Comparison of ENCODE assay signal across 8 cellular contexts in the genomic region with DNA sequence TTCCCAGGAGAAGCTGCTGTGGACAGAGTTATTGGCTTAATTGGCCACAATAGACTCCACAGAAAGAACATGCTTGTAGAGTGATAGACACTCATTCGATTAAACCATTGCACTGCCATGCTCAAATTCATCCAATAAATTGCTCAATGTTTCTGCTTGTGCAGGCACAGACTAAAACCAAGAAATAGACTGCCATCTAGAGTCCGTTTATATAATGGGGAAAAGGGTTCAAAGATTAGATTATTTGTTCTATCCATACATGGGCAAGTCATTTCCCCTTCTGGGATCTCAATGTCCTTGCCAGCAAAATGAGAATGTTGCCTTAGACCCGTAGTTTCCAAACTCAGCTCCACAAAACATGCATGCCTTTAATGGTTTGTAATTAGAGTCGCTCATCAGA. TPM values are rescaled to one million over a fixed set of nuclear protein-coding genes. Genes with fewer than 3 reads are reported as not detected.
DNase-seq lines count a peak whose midpoint lies in the region; ATAC-seq and TF ChIP-seq lines count a peak whose summit lies in the region.

No MANE protein-coding gene starts in this region.

- no peaks in the 10 kb centered on the region for H3K36me3 ChIP-seq in right atrium auricular region

- TF ChIP-seq CTCF in right atrium auricular region (IDR thresholded peaks at IDR 0.05) (peak in 1 of 2 donors; percentile 58), cardiac fibroblast (IDR thresholded peaks at IDR 0.05; ENCODE audit: low read depth, low read length) (peak; percentile 39)

- H3K4me3 ChIP-seq in right atrium auricular region (no peak overlapping the region), cardiac fibroblast (replicated peaks in 1 of 2; ENCODE audit: low read depth in 2 of 2, low read length in 2 of 2) (no peak overlapping the region)

- no peaks in the 10 kb centered on the region for H3K9me3 ChIP-seq in right atrium auricular region

- H3K27me3 ChIP-seq in right atrium auricular region = no peaks in the 10 kb centered on the region

- peak; percentile 52 for ATAC-seq in Right ventricle myocardium superior (ENCODE audit: poor library complexity)
- ATAC-seq in HG02938 (IDR thresholded peaks at IDR 0.05; ENCODE audit: unreplicated experiment) = no peak
- no peak for ATAC-seq in GM21737 (IDR thresholded peaks at IDR 0.05; ENCODE audit: unreplicated experiment)
- no peak for ATAC-seq in HG03097 (IDR thresholded peaks at IDR 0.05; ENCODE audit: low FRiP score, unreplicated experiment)

- H3K4me1 ChIP-seq in right atrium auricular region = peaks cover 0 to 4% of the 10 kb centered on the region in 2 donors

- no peak for DNase-seq in Right ventricle myocardium superior
- no peak for DNase-seq in right atrium auricular region (ENCODE audit: low spot score)
- DNase-seq in NCI-H460 (ENCODE audit: extremely low read depth, low read depth) = peak; percentile 42
- peak; percentile 72 to 76 for DNase-seq in cardiac fibroblast (ENCODE audit: low read depth in 2 of 2)
- peak; percentile 40 for DNase-seq in myocyte (ENCODE audit: low read depth)

- H3K27ac ChIP-seq in right atrium auricular region = peak overlapping the region in 1 of 2 donors; percentile 67

- intact Hi-C loops in Right ventricle myocardium superior (cut with DNase I) = no loop called here

RNA-seq across cellular contexts. Expression of a gene that starts 8.7 kb away (rescaled TPM):
- total RNA-seq in Right ventricle myocardium superior (4.6 TPM), right atrium auricular region (1 to 10 TPM; 4.9 to 6.8 TPM), myocyte (0.31 and 4.7 TPM in 2 replicates)
- 3.2 and 4.1 TPM in 2 replicates for total RNA-seq in NCI-H460 (2014; rRNA removed; shearing (Covaris generic))
- polyA plus RNA-seq in NCI-H460 (2014; cell fraction: nucleus; rRNA removed) = 1.9 and 2.6 TPM in 2 replicates
- 3.1 TPM for polyA plus RNA-seq in myocyte (2012)

RNA-seq across cellular contexts. Expression of a gene that starts 22.9 kb away (rescaled TPM):
- total RNA-seq in Right ventricle myocardium superior (14.2 TPM), right atrium auricular region (10 to 100 TPM in 1 of 2 donors, 1 to 10 TPM in 1; 8.2 to 13.8 TPM), myocyte (12.1 and 20.9 TPM in 2 replicates)
- total RNA-seq in NCI-H460 (2014; rRNA removed; shearing (Covaris generic)) = 0.07 TPM in 1 of 2 replicates, not detected in the other
- polyA plus RNA-seq in NCI-H460 (2014; cell fraction: nucleus; rRNA removed) = 0.31 TPM in 1 of 2 replicates, not detected in the other
- 17.0 TPM for polyA plus RNA-seq in myocyte (2012)

RNA-seq across cellular contexts. Expression of a gene that starts 32.7 kb away (rescaled TPM):
- total RNA-seq in Right ventricle myocardium superior = 253 TPM
- total RNA-seq in right atrium auricular region = 100 to 1,000 TPM; 177 to 187 TPM
- 42.8 and 44.0 TPM in 2 replicates for total RNA-seq in NCI-H460 (2014; rRNA removed; shearing (Covaris generic))
- polyA plus RNA-seq in NCI-H460 (2014; cell fraction: nucleus; rRNA removed) = 48.9 and 50.7 TPM in 2 replicates
- total RNA-seq in myocyte = 152 and 179 TPM in 2 replicates
- polyA plus RNA-seq in myocyte (2012) = 302 TPM

RNA-seq across cellular contexts. Expression of a gene that starts 52.5 kb away (rescaled TPM):
- 31.1 TPM for total RNA-seq in Right ventricle myocardium superior
- total RNA-seq in right atrium auricular region = 10 to 100 TPM; 27.5 to 40.3 TPM
- 50.8 and 51.8 TPM in 2 replicates for total RNA-seq in NCI-H460 (2014; rRNA removed; shearing (Covaris generic))
- polyA plus RNA-seq in NCI-H460 (2014; cell fraction: nucleus; rRNA removed) = 34.5 and 58.8 TPM in 2 replicates
- 12.0 and 28.3 TPM in 2 replicates for total RNA-seq in myocyte
- polyA plus RNA-seq in myocyte (2012) = 85.5 TPM

Comparison
In these comparisons a context has a peak if more than half of its experiments do, and no peak if none do; other contexts are left out.
1. DNase-seq: peak in NCI-H460 (single experiment), cardiac fibroblast (2 of 2) and myocyte (single experiment); none in Right ventricle myocardium superior (single experiment) and right atrium auricular region (single experiment).